In the genomic region with DNA sequence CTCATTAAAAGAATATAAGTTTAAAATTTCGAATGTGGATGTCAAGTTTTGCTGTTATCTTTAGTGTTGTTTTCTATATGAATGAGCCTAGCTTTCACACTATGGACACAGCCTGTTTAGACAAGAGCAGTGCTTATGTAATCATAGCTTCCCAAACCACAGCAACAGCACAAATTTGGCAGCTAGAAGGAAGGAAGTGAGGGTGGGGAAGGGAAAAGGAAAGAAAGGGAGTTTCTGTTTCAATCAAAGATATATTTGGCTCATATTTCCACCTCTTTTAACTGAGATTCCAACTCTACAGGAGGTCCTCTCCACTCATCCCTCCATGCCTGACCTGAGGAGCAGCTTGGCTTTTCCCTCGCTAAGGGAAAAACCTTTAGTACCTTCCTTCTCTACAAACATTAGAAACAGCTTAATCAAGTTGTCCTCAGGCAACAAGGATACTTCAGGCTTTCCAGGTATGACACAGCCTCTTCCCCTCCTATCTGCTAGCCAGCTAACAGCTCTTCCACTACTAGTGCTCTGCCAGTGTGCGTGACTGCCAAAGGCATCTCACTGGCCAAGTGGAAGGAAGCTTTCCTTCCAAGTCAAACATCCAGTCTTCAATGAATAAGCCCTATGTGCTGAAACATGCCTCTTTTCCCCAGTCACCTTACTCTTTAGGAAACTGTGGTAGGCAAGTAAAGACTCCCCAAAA, we compare ENCODE assay signal across 9 cellular contexts.
DNase-seq lines count a peak whose midpoint lies in the region; ATAC-seq, FAIRE-seq and TF ChIP-seq lines count a peak whose summit lies in the region.
"Had no signal": no experiment of that assay in that cellular context is flagged by ENCODE, and none has a peak within 500 bp of the region (broad histone marks: within the 10 kb centered on the region; RNA-seq: fewer than 3 reads in every experiment).

No MANE protein-coding gene starts in this region.

- TF ChIP-seq POLR2A in H54 (IDR thresholded peaks at IDR 0.05; ENCODE audit: low read depth, low read length) (no peak), gastrocnemius medialis (IDR thresholded peaks at IDR 0.05) (no peak)

- H3K36me3 ChIP-seq in gastrocnemius medialis (no peaks in the 10 kb centered on the region), WERI-Rb-1 (no peaks in the 10 kb centered on the region)

- no peaks in the 10 kb centered on the region for H3K9me3 ChIP-seq in gastrocnemius medialis
- no peaks in the 10 kb centered on the region for H3K9me3 ChIP-seq in WERI-Rb-1 (ENCODE audit: severe bottlenecking)

- DNase-seq in H54 (ENCODE audit: insufficient read length, low spot score), result no peak
- DNase-seq in SK-MEL-5 (ENCODE audit: low read depth, low spot score), result peak; percentile 63
- DNase-seq in fibroblast of the aortic adventitia (ENCODE audit: low read depth), result peak; percentile 82
- DNase-seq in gastrocnemius medialis, result no peak
- DNase-seq in WERI-Rb-1, result no peak
- no peak for DNase-seq in iPS-NIHi11 (ENCODE audit: low spot score)
- DNase-seq: NCI-H2171 had no signal

- H3K27me3 ChIP-seq in gastrocnemius medialis (no peaks in the 10 kb centered on the region), WERI-Rb-1 (ENCODE audit: insufficient read depth, low read depth, severe bottlenecking) (no peaks in the 10 kb centered on the region)

- no peak for TF ChIP-seq CTCF in fibroblast of the aortic adventitia (IDR thresholded peaks at IDR 0.05; ENCODE audit: insufficient read depth, low read length)
- no peak for TF ChIP-seq CTCF in gastrocnemius medialis (IDR thresholded peaks at IDR 0.05 in 4 of 5, conservative IDR thresholded peaks at IDR 0.05 in 1 of 5)
- TF ChIP-seq CTCF in WERI-Rb-1 (IDR thresholded peaks at IDR 0.05; ENCODE audit: low read depth, low read length), result no peak

- H3K4me1 ChIP-seq in gastrocnemius medialis, result peaks cover 0 to 16% of the 10 kb centered on the region in 2 donors

- in situ Hi-C loops in SK-MEL-5 (cut with HindIII; ENCODE audit: low pct_unique_long_range_greater_than_20kb, low sequenced_read_pairs), result no loop called here
- in situ Hi-C loops in gastrocnemius medialis (cut with MboI; ENCODE audit: low sequenced_read_pairs in 4 of 4), result no loop called here

- peak overlapping the region in 3 of 4 donors; percentile 28 to 39 (median 28) for H3K27ac ChIP-seq in gastrocnemius medialis
- no peak overlapping the region for H3K27ac ChIP-seq in WERI-Rb-1

- H3K4me3 ChIP-seq in fibroblast of the aortic adventitia (ENCODE audit: low read depth, low read length) (no peak overlapping the region), gastrocnemius medialis (no peak overlapping the region), WERI-Rb-1 (ENCODE audit: low read depth, low read length) (no peak overlapping the region)

- ATAC-seq in gastrocnemius medialis (peak; percentile 18 to 20), HG02759 (IDR thresholded peaks at IDR 0.05; ENCODE audit: unreplicated experiment) (no peak)
- ATAC-seq in activated CD4-positive, CD25-positive, alpha-beta regulatory T cell treated with anti-CD3 and anti-CD28 coated beads, Interleukin-2, amount 50 U/mL, for 24 hours, result no peak

- FAIRE-seq in H54 (lab: Jason Lieb, UNC), result peak; percentile 95

- intact Hi-C loops in gastrocnemius medialis (cut with DNase I; ENCODE audit: low total_unique reads), result no loop called here

Comparison
In these comparisons a context has a peak if more than half of its experiments do, and no peak if none do; other contexts are left out.
1. DNase-seq: peak in SK-MEL-5 (single experiment) and fibroblast of the aortic adventitia (single experiment); none in H54 (single experiment), gastrocnemius medialis (0 of 2), WERI-Rb-1 (single experiment) and iPS-NIHi11 (single experiment).
2. ATAC-seq: peak in gastrocnemius medialis (2 of 2); none in HG02759 (single experiment) and activated CD4-positive, CD25-positive, alpha-beta regulatory T cell treated with anti-CD3 and anti-CD28 coated beads, Interleukin-2, amount 50 U/mL, for 24 hours (0 of 2).